In the genomic region with DNA sequence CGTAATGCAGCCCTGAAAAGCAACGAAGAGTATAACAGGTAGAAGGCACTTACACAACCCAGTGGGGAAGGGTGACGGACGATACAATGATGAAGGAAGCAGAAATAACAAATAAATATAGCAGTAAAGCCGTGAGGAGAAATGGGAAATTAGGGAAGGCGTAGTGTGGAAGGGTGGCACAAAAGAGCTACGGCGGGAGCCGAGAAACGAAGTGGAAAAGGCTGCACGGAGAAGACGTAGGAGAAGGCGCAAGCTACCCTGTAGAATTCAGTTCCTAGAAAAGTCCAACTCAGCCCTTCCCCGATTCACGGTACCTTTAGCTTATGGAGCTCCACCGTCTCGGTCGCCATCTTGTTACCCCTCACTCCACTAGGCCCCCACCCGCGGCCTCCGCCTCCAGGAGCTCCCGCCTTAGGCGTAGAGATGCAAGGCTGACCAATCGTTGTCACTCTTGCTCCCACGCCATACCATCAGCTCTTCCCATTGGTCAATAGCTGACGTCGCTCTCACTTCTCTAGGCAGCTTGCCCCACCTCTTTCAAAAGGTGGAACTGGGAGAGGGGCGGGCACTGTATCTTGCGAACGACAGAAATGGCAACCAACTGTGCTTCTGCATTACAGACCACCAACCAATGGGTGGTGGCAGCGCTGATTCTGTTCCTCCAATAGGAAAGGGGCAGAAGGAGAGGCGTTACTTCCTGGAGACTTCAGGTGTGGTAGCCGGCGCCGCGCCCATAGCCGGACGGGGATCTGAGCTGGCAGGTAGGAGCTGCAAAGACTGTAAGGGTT, we compare ENCODE assay signal across 1 cellular context.
TF ChIP-seq lines count a peak whose summit lies in the region.

A gene with protein sequence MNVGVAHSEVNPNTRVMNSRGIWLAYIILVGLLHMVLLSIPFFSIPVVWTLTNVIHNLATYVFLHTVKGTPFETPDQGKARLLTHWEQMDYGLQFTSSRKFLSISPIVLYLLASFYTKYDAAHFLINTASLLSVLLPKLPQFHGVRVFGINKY (plus strand): TSS at position 690 of the 788 bp plus-strand sequence. CDS start 959 bp downstream, outside the sequence.
A gene with protein sequence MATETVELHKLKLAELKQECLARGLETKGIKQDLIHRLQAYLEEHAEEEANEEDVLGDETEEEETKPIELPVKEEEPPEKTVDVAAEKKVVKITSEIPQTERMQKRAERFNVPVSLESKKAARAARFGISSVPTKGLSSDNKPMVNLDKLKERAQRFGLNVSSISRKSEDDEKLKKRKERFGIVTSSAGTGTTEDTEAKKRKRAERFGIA (minus strand): TSS at position 373 of the 788 bp plus-strand sequence. CDS start 23 bp downstream, at position 350.

TF ChIP-seq in HepG2, 621 proteins besides CTCF, POLR2A, EP300 and RAD21 (continued from another document and continues in another):
- TF ChIP-seq TP53 (CRISPR knock-in tag; conservative IDR thresholded peaks at IDR 0.05) (no peak), ZNF816 (CRISPR knock-in tag; IDR thresholded peaks at IDR 0.05; ENCODE audit: borderline replicate concordance) (0 out of 2 replicates have a peak, but pooled peaks have one; percentile 71), ZNF30 (CRISPR knock-in tag; IDR thresholded peaks at IDR 0.05) (no peak), BRCA1 (CRISPR knock-in tag; IDR thresholded peaks at IDR 0.05) (no peak), FIP1L1 (IDR thresholded peaks at IDR 0.05; ENCODE audit: borderline replicate concordance, insufficient read depth, low read depth, low read length) (no peak), MBNL3 (CRISPR knock-in tag; conservative IDR thresholded peaks at IDR 0.05) (no peak), HIVEP1 (CRISPR knock-in tag; IDR thresholded peaks at IDR 0.05) (no peak), ZNF180 (CRISPR knock-in tag; IDR thresholded peaks at IDR 0.05; ENCODE audit: borderline replicate concordance, low read depth) (no peak), SP4 (CRISPR knock-in tag; IDR thresholded peaks at IDR 0.05) (peak; percentile 93), PHF21A (CRISPR knock-in tag; IDR thresholded peaks at IDR 0.05) (peak; percentile 72; the same call in 1 of the 2 replicates), ZNF337 (CRISPR knock-in tag; IDR thresholded peaks at IDR 0.05; ENCODE audit: borderline replicate concordance, low read depth) (no peak), MAZ (IDR thresholded peaks at IDR 0.05; ENCODE audit: borderline replicate concordance, low read depth, low read length) (peak; percentile 99), MAZ (CRISPR knock-in tag; IDR thresholded peaks at IDR 0.05; ENCODE audit: low read depth) (peak; percentile 76; the same call in 1 of the 2 replicates), ARHGAP35 (CRISPR knock-in tag; IDR thresholded peaks at IDR 0.05; ENCODE audit: borderline replicate concordance) (no peak), ZFP36L2 (CRISPR knock-in tag; IDR thresholded peaks at IDR 0.05) (0 out of 2 replicates have a peak, but pooled peaks have one; percentile 25), ASH2L (IDR thresholded peaks at IDR 0.05; ENCODE audit: insufficient read length, low read depth, low read length) (peak; percentile 74), SALL1 (CRISPR knock-in tag; IDR thresholded peaks at IDR 0.05) (no peak; the same call in 1 of the 2 replicates), SMARCE1 (IDR thresholded peaks at IDR 0.05; ENCODE audit: borderline replicate concordance) (no peak), ATAD3A (CRISPR knock-in tag; IDR thresholded peaks at IDR 0.05) (no peak), NPAS2 (CRISPR knock-in tag; IDR thresholded peaks at IDR 0.05; ENCODE audit: borderline replicate concordance) (no peak), GZF1 (CRISPR knock-in tag; IDR thresholded peaks at IDR 0.05) (no peak), POLR2G (IDR thresholded peaks at IDR 0.05; ENCODE audit: low read depth, low read length) (peak; percentile 93), SMC3 (IDR thresholded peaks at IDR 0.05; ENCODE audit: low read length) (no peak), ZNF678 (CRISPR knock-in tag; IDR thresholded peaks at IDR 0.05) (no peak), REPIN1 (CRISPR knock-in tag; IDR thresholded peaks at IDR 0.05; ENCODE audit: borderline replicate concordance, low read depth) (peak; percentile 71; the same call in 1 of the 2 replicates), GATAD2A (CRISPR knock-in tag; IDR thresholded peaks at IDR 0.05) (no peak), NFRKB (IDR thresholded peaks at IDR 0.05) (peak; percentile 85), ZMYM2 (CRISPR knock-in tag; IDR thresholded peaks at IDR 0.05) (no peak), SMAD1 (CRISPR knock-in tag; IDR thresholded peaks at IDR 0.05; ENCODE audit: borderline replicate concordance, low read depth) (no peak), CBFB (CRISPR knock-in tag; IDR thresholded peaks at IDR 0.05) (no peak; the same call in 1 of the 2 replicates), RFX1 (IDR thresholded peaks at IDR 0.05) (no peak; the same call in 1 of the 2 replicates), RCOR2 (CRISPR knock-in tag; IDR thresholded peaks at IDR 0.05) (no peak), TGIF2 (CRISPR knock-in tag; IDR thresholded peaks at IDR 0.05) (no peak; the same call in 1 of the 2 replicates), NONO (IDR thresholded peaks at IDR 0.05) (no peak), NONO (CRISPR knock-in tag; conservative IDR thresholded peaks at IDR 0.05) (0 out of 2 replicates have a peak, but pooled peaks have one; percentile 8)
- TF ChIP-seq, protein P1, sequence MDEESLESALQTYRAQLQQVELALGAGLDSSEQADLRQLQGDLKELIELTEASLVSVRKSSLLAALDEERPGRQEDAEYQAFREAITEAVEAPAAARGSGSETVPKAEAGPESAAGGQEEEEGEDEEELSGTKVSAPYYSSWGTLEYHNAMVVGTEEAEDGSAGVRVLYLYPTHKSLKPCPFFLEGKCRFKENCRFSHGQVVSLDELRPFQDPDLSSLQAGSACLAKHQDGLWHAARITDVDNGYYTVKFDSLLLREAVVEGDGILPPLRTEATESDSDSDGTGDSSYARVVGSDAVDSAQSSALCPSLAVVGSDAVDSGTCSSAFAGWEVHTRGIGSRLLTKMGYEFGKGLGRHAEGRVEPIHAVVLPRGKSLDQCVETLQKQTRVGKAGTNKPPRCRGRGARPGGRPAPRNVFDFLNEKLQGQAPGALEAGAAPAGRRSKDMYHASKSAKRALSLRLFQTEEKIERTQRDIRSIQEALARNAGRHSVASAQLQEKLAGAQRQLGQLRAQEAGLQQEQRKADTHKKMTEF (CRISPR knock-in tag; IDR thresholded peaks at IDR 0.05): 0 out of 2 replicates have a peak, but pooled peaks have one; percentile 35
- TF ChIP-seq, protein P2, sequence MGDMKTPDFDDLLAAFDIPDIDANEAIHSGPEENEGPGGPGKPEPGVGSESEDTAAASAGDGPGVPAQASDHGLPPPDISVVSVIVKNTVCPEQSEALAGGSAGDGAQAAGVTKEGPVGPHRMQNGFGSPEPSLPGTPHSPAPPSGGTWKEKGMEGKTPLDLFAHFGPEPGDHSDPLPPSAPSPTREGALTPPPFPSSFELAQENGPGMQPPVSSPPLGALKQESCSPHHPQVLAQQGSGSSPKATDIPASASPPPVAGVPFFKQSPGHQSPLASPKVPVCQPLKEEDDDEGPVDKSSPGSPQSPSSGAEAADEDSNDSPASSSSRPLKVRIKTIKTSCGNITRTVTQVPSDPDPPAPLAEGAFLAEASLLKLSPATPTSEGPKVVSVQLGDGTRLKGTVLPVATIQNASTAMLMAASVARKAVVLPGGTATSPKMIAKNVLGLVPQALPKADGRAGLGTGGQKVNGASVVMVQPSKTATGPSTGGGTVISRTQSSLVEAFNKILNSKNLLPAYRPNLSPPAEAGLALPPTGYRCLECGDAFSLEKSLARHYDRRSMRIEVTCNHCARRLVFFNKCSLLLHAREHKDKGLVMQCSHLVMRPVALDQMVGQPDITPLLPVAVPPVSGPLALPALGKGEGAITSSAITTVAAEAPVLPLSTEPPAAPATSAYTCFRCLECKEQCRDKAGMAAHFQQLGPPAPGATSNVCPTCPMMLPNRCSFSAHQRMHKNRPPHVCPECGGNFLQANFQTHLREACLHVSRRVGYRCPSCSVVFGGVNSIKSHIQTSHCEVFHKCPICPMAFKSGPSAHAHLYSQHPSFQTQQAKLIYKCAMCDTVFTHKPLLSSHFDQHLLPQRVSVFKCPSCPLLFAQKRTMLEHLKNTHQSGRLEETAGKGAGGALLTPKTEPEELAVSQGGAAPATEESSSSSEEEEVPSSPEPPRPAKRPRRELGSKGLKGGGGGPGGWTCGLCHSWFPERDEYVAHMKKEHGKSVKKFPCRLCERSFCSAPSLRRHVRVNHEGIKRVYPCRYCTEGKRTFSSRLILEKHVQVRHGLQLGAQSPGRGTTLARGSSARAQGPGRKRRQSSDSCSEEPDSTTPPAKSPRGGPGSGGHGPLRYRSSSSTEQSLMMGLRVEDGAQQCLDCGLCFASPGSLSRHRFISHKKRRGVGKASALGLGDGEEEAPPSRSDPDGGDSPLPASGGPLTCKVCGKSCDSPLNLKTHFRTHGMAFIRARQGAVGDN (CRISPR knock-in tag; IDR thresholded peaks at IDR 0.05): peak; percentile 68
- TF ChIP-seq, protein P3, sequence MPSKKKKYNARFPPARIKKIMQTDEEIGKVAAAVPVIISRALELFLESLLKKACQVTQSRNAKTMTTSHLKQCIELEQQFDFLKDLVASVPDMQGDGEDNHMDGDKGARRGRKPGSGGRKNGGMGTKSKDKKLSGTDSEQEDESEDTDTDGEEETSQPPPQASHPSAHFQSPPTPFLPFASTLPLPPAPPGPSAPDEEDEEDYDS (CRISPR knock-in tag; IDR thresholded peaks at IDR 0.05): peak; percentile 71; the same call in 1 of the 2 replicates
- TF ChIP-seq, protein P4, sequence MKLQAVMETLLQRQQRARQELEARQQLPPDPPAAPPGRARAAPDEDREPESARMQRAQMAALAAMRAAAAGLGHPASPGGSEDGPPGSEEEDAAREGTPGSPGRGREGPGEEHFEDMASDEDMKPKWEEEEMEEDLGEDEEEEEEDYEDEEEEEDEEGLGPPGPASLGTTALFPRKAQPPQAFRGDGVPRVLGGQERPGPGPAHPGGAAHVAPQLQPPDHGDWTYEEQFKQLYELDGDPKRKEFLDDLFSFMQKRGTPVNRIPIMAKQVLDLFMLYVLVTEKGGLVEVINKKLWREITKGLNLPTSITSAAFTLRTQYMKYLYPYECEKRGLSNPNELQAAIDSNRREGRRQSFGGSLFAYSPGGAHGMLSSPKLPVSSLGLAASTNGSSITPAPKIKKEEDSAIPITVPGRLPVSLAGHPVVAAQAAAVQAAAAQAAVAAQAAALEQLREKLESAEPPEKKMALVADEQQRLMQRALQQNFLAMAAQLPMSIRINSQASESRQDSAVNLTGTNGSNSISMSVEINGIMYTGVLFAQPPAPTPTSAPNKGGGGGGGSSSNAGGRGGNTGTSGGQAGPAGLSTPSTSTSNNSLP (IDR thresholded peaks at IDR 0.05; ENCODE audit: low read depth, low read length): no peak
- TF ChIP-seq, protein P5, sequence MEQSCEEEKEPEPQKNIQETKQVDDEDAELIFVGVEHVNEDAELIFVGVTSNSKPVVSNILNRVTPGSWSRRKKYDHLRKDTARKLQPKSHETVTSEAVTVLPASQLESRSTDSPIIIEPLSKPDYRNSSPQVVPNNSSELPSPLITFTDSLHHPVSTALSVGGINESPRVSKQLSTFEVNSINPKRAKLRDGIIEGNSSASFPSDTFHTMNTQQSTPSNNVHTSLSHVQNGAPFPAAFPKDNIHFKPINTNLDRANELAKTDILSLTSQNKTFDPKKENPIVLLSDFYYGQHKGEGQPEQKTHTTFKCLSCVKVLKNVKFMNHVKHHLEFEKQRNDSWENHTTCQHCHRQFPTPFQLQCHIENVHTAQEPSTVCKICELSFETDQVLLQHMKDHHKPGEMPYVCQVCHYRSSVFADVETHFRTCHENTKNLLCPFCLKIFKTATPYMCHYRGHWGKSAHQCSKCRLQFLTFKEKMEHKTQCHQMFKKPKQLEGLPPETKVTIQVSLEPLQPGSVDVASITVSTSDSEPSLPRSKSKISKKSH (CRISPR knock-in tag; IDR thresholded peaks at IDR 0.05; ENCODE audit: borderline replicate concordance): 0 out of 2 replicates have a peak, but pooled peaks have one; percentile 71
- TF ChIP-seq, protein P6, sequence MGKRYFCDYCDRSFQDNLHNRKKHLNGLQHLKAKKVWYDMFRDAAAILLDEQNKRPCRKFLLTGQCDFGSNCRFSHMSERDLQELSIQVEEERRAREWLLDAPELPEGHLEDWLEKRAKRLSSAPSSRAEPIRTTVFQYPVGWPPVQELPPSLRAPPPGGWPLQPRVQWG (CRISPR knock-in tag; IDR thresholded peaks at IDR 0.05; ENCODE audit: borderline replicate concordance, low read depth): no peak
- TF ChIP-seq, protein P7, sequence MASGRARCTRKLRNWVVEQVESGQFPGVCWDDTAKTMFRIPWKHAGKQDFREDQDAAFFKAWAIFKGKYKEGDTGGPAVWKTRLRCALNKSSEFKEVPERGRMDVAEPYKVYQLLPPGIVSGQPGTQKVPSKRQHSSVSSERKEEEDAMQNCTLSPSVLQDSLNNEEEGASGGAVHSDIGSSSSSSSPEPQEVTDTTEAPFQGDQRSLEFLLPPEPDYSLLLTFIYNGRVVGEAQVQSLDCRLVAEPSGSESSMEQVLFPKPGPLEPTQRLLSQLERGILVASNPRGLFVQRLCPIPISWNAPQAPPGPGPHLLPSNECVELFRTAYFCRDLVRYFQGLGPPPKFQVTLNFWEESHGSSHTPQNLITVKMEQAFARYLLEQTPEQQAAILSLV (CRISPR knock-in tag; IDR thresholded peaks at IDR 0.05; ENCODE audit: borderline replicate concordance): peak; percentile 49; the same call in 1 of the 2 replicates
